In genomic region chr4:88211473-88212252, GRCh38 we compare ENCODE assay signal across 8 cellular contexts. TPM values are rescaled to one million over a fixed set of nuclear protein-coding genes. Genes with fewer than 3 reads are reported as not detected.
DNase-seq lines count a peak whose midpoint lies in the region; ATAC-seq, FAIRE-seq and TF ChIP-seq lines count a peak whose summit lies in the region.

No MANE protein-coding gene starts in this region.

- no peaks in the 10 kb centered on the region for H3K36me3 ChIP-seq in small intestine (ENCODE audit: control insufficient read depth in 2 of 2, insufficient read depth in 2 of 2, low read length in 2 of 2)

- TF ChIP-seq CTCF in HFFc6 (IDR thresholded peaks at IDR 0.05), result peak; percentile 90

- no peak overlapping the region for H3K27ac ChIP-seq in small intestine (ENCODE audit: low read depth in 1 of 2, low read length in 1 of 2)

- no peaks in the 10 kb centered on the region for H3K27me3 ChIP-seq in small intestine (ENCODE audit: control insufficient read depth in 2 of 2, insufficient read depth in 2 of 2, low read length in 2 of 2)

- intact Hi-C loops in left ventricle myocardium superior (cut with micrococcal nuclease), result loop anchor here (5.0 to 10.0 kb wide), 2 partner anchors 177 to 359 kb away; no protein-coding TSS in a partner anchor

- H3K27me3 Mint-ChIP-seq in HFFc6 (ENCODE audit: insufficient read depth), result peaks cover 8% of the 10 kb centered on the region
- H3K27me3 Mint-ChIP-seq in activated naive CD8-positive, alpha-beta T cell treated with anti-CD3 and anti-CD28 coated beads for 36 hours, result no peaks in the 10 kb centered on the region

- H3K9me3 Mint-ChIP-seq in HFFc6, result no peaks in the 10 kb centered on the region
- H3K9me3 Mint-ChIP-seq in activated naive CD8-positive, alpha-beta T cell treated with anti-CD3 and anti-CD28 coated beads for 36 hours, result no peaks in the 10 kb centered on the region

- WGBS in small intestine, 3 donors, result 57 to 64% (median 60%) methylated on average over 18 of the region's 18 CpGs

- ATAC-seq in left ventricle myocardium superior, result peak; percentile 63
- no peak for ATAC-seq in GM19452 (IDR thresholded peaks at IDR 0.05; ENCODE audit: unreplicated experiment)

- no peak overlapping the region for H3K4me3 Mint-ChIP-seq in HFFc6
- no peak overlapping the region for H3K4me3 Mint-ChIP-seq in activated naive CD8-positive, alpha-beta T cell treated with anti-CD3 and anti-CD28 coated beads for 36 hours

- no peak for FAIRE-seq in small intestine (lab: Jason Lieb, UNC)

- no peaks in the 10 kb centered on the region for H3K4me1 Mint-ChIP-seq in HFFc6 (ENCODE audit: low read depth)
- no peaks in the 10 kb centered on the region for H3K4me1 Mint-ChIP-seq in activated naive CD8-positive, alpha-beta T cell treated with anti-CD3 and anti-CD28 coated beads for 36 hours

- DNase-seq in stimulated activated CD4-positive, alpha-beta T cell treated with anti-CD3 and anti-CD28 coated beads, Interleukin-12 subunit alpha, Interleukin-12 subunit beta, amount 100 ng/mL, for 4 hours, result peak; percentile 4
- no peak for DNase-seq in stimulated activated CD4-positive, alpha-beta T cell treated with anti-CD3 and anti-CD28 coated beads, Interleukin-4, amount 100 ng/mL, for 1 hour
- DNase-seq in HFFc6, result peak; percentile 48
- peak; percentile 54 for DNase-seq in NOMO-1 treated with DMSO at 0.1 percent for 48 hours (lab: John Stamatoyannopoulos, UW; ENCODE audit: unreplicated experiment)
- DNase-seq in activated naive CD8-positive, alpha-beta T cell treated with anti-CD3 and anti-CD28 coated beads for 36 hours, result peak; percentile 20
- no peak for DNase-seq in left ventricle myocardium superior
- DNase-seq in small intestine, result peak; percentile 71

- H3K4me1 ChIP-seq in small intestine (ENCODE audit: control insufficient read depth in 2 of 2, insufficient read depth in 1 of 2, low read depth in 1 of 2, low read length in 1 of 2), result no peaks in the 10 kb centered on the region

- no peaks in the 10 kb centered on the region for H3K36me3 Mint-ChIP-seq in HFFc6 (ENCODE audit: low read depth)
- H3K36me3 Mint-ChIP-seq in activated naive CD8-positive, alpha-beta T cell treated with anti-CD3 and anti-CD28 coated beads for 36 hours, result no peaks in the 10 kb centered on the region

- no peak overlapping the region for H3K4me3 ChIP-seq in small intestine (ENCODE audit: low read depth in 1 of 2, low read length in 2 of 2)

- H3K27ac Mint-ChIP-seq in HFFc6, result no peak overlapping the region
- H3K27ac Mint-ChIP-seq in activated naive CD8-positive, alpha-beta T cell treated with anti-CD3 and anti-CD28 coated beads for 36 hours, result no peak overlapping the region

- no peaks in the 10 kb centered on the region for H3K9me3 ChIP-seq in small intestine (ENCODE audit: control insufficient read depth, low read depth)

RNA-seq across cellular contexts. Expression of gene ABCG2, which starts 53.2 kb away (rescaled TPM):
- under 1 TPM; 0.10 to 0.33 (median 0.13) TPM for total RNA-seq in HFFc6 (2021; fragmentation: NEBNext Ultra II Directional; extraction: Animal tissue kit (Norgen Biotek cat#: 25700))
- total RNA-seq in activated naive CD8-positive, alpha-beta T cell treated with anti-CD3 and anti-CD28 coated beads for 36 hours, result under 1 TPM; 0.66 to 0.78 TPM
- 0.97 TPM for total RNA-seq in left ventricle myocardium superior
- 10 to 100 TPM; 11.3 to 37.6 (median 35.9) TPM for polyA plus RNA-seq in small intestine

Comparison
In these comparisons a context has a peak if more than half of its experiments do, and no peak if none do; other contexts are left out.
1. DNase-seq: peak in stimulated activated CD4-positive, alpha-beta T cell treated with anti-CD3 and anti-CD28 coated beads, Interleukin-12 subunit alpha, Interleukin-12 subunit beta, amount 100 ng/mL, for 4 hours (single experiment), HFFc6 (single experiment), NOMO-1 treated with DMSO at 0.1 percent for 48 hours (single experiment), activated naive CD8-positive, alpha-beta T cell treated with anti-CD3 and anti-CD28 coated beads for 36 hours (single experiment) and small intestine (single experiment); none in stimulated activated CD4-positive, alpha-beta T cell treated with anti-CD3 and anti-CD28 coated beads, Interleukin-4, amount 100 ng/mL, for 1 hour (single experiment) and left ventricle myocardium superior (single experiment).